ENCODE assay signal across 1 cellular context in the genomic region with DNA sequence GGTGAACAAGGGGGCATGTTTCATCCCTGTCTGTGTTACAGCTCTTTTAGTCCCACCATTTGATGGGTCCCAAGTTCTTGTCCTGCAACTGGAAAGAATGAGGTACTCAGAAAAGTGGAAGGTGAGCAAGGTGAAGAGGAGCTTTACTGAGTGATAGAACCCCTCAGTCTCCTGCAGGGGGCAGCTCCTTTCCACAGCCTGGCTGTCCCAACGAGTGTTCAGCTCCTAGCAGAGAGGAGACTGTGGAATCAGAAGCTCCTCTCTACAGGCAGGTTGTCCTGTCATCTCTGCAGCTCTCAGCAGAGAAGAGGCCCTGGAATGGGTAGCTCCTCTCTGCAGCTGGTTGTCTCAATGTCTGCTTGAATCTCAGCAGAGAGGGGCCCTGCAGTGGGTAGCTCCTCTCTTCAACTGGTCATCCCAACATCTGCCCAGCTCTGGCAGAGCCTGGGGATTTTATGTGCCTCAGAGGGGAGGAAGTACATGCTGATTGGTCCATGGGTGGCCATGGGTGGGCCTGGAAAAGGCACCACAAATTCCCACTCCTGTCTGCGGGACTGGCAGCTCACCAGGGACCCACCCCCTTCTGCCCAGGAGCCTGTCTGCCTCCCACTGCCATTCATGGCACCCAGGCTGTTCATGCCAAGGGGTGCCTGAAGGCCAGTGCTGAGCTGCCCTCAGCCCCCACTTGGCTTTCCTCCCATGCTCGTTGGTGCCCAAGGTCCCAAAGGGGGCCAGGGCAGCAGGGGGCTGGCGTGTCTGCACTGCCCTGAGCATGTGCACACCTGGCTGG.
TF ChIP-seq lines count a peak whose summit lies in the region.

No MANE protein-coding gene starts in this region.

TF ChIP-seq in GM23338, 12 proteins besides CTCF, POLR2A, EP300 and RAD21 (continued from another document):
- no peak for TF ChIP-seq ZNF462 (CRISPR knock-in tag; IDR thresholded peaks at IDR 0.05)
- no peak for TF ChIP-seq JUNB (IDR thresholded peaks at IDR 0.05; ENCODE audit: unreplicated experiment)
